1 cellular context compared by ENCODE assay signal in genomic region chr16:414395-415169, GRCh38.
TF ChIP-seq lines count a peak whose summit lies in the region.

No MANE protein-coding gene starts in this region.

TF ChIP-seq in A549, 52 proteins besides CTCF, POLR2A, EP300 and RAD21:
- TF ChIP-seq MAFK (IDR thresholded peaks at IDR 0.05; ENCODE audit: partially characterized antibody) = peak; percentile 95
- TF ChIP-seq KDM5A (IDR thresholded peaks at IDR 0.05) = no peak
